15 cellular contexts compared by ENCODE assay signal in genomic region chr2:54619660-54620231, GRCh38.
DNase-seq lines count a peak whose midpoint lies in the region; ATAC-seq, FAIRE-seq and TF ChIP-seq lines count a peak whose summit lies in the region.
"Had no signal": no experiment of that assay in that cellular context is flagged by ENCODE, and none has a peak within 500 bp of the region (broad histone marks: within the 10 kb centered on the region; RNA-seq: fewer than 3 reads in every experiment).

No MANE protein-coding gene starts in this region.

- no peak overlapping the region for H3K27ac ChIP-seq in H9 (ENCODE audit: insufficient read length, low read depth, low read length)
- H3K27ac ChIP-seq in angular gyrus (ENCODE audit: low read depth, low read length) = peak overlapping the region; percentile 17
- H3K27ac ChIP-seq in HepG2 (ENCODE audit: extremely low read length, insufficient read depth, low read length) = peak overlapping the region; percentile 81
- H3K27ac ChIP-seq in ovary = no peak overlapping the region

- H3K18ac ChIP-seq in H9 (ENCODE audit: insufficient read length, low read depth, low read length) = no peak overlapping the region

- in situ Hi-C loops in HepG2 (cut with HindIII; ENCODE audit: extremely low pct_ligation_motif_present, low pct_unique_long_range_greater_than_20kb) = no loop called here

- H3K27me3 Mint-ChIP-seq in H9 (ENCODE audit: low read depth) = no peaks in the 10 kb centered on the region
- H3K27me3 Mint-ChIP-seq in stimulated activated memory B cell treated with anti-CD40 and anti-IgM and Interleukin-4, amounts not matched to agents 10 μg/mL and 1 μg/mL and 100 μg/mL, for 72 hours = no peaks in the 10 kb centered on the region
- H3K27me3 Mint-ChIP-seq: activated naive CD8-positive, alpha-beta T cell treated with anti-CD3 and anti-CD28 coated beads, Interleukin-2, amount 50 U/mL, for 24 hours; effector memory CD8-positive, alpha-beta T cell had no signal

- no peak overlapping the region for H2BK120ac ChIP-seq in H9 (ENCODE audit: low read depth, low read length, poor library complexity, severe bottlenecking)

- no peak overlapping the region for H2BK5ac ChIP-seq in H9 (ENCODE audit: insufficient read length, low read length)

- CTCF ChIA-PET in HepG2 (lab: Yijun Ruan, JAX; ENCODE audit: low intra/inter-chr PET ratio, low total read pairs) = no interaction called here

- H3K79me1 ChIP-seq in H9 (ENCODE audit: insufficient read depth, low read depth, low read length, poor library complexity, severe bottlenecking) = no peaks in the 10 kb centered on the region

- H3K4ac ChIP-seq in H9 (ENCODE audit: low read depth, low read length) = no peak overlapping the region

- H3K4me2 ChIP-seq in H9 (ENCODE audit: insufficient read depth, insufficient read length, low read length) = no peak overlapping the region
- no peak overlapping the region for H3K4me2 ChIP-seq in HepG2 (ENCODE audit: low read depth, low read length)

- no peak overlapping the region for H2AFZ ChIP-seq in H9 (ENCODE audit: low read length)
- no peak overlapping the region for H2AFZ ChIP-seq in HepG2 (ENCODE audit: low read length)

- ATAC-seq in HepG2 = peak; percentile 19; the same call in 2 of the 3 replicates
- no peak for ATAC-seq in stimulated activated memory B cell treated with anti-CD40 and anti-IgM and Interleukin-4, amounts not matched to agents 10 μg/mL and 1 μg/mL and 100 μg/mL, for 72 hours
- ATAC-seq: activated naive CD8-positive, alpha-beta T cell treated with anti-CD3 and anti-CD28 coated beads, Interleukin-2, amount 50 U/mL, for 24 hours; effector memory CD8-positive, alpha-beta T cell; K562 had no signal

- H4K5ac ChIP-seq in H9 (ENCODE audit: insufficient read length, low read depth, low read length) = no peak overlapping the region

- H2BK20ac ChIP-seq in H9 (ENCODE audit: low read depth, low read length, poor library complexity, severe bottlenecking) = no peak overlapping the region

- H3K9me3 ChIP-seq in H9 (ENCODE audit: control insufficient read depth, low read depth, low read length) (no peaks in the 10 kb centered on the region), HepG2 (ENCODE audit: low read length) (no peaks in the 10 kb centered on the region), ovary (no peaks in the 10 kb centered on the region)

- H3K56ac ChIP-seq in H9 (ENCODE audit: insufficient read length, low read depth, low read length) = no peak overlapping the region

- H3K79me2 ChIP-seq in H9 (ENCODE audit: insufficient read depth, low read length) = no peaks in the 10 kb centered on the region
- H3K79me2 ChIP-seq in HepG2 (ENCODE audit: insufficient read depth, low read length) = peaks cover 46% of the 10 kb centered on the region

- H3K4me1 ChIP-seq in H9 (ENCODE audit: insufficient read depth, low read length) (no peaks in the 10 kb centered on the region), HepG2 (ENCODE audit: insufficient read depth, low read length) (peaks cover 55% of the 10 kb centered on the region), ovary (ENCODE audit: insufficient read depth) (peaks cover 11% of the 10 kb centered on the region)

- peak overlapping the region in 2 of 3 experiments; percentile 36 to 58; a peak in 3 of 7 replicates for H3K27ac Mint-ChIP-seq in H9
- peak overlapping the region; percentile 70 for H3K27ac Mint-ChIP-seq in stimulated activated memory B cell treated with anti-CD40 and anti-IgM and Interleukin-4, amounts not matched to agents 10 μg/mL and 1 μg/mL and 100 μg/mL, for 72 hours
- H3K27ac Mint-ChIP-seq: activated naive CD8-positive, alpha-beta T cell treated with anti-CD3 and anti-CD28 coated beads, Interleukin-2, amount 50 U/mL, for 24 hours had no signal

- WGBS in H9 (ENCODE audit: extremely low coverage, insufficient read length, low lambda C conversion rate) = no CpG with 5 or more reads among the region's 9 CpGs
- WGBS in HepG2 (ENCODE audit: low lambda C conversion rate) = 84% methylated on average over 9 of the region's 9 CpGs
- WGBS in ovary, 3 donors = 89 to 90% (median 90%) methylated on average over 9 of the region's 9 CpGs

- TF ChIP-seq POLR2A in HepG2 (IDR thresholded peaks at IDR 0.05; ENCODE audit: insufficient read depth in 1 of 2, low read depth in 2 of 2, low read length in 2 of 2) (no peak), ovary (IDR thresholded peaks at IDR 0.05) (no peak)

- H3K9me3 Mint-ChIP-seq in H9 = no peaks in the 10 kb centered on the region
- H3K9me3 Mint-ChIP-seq in stimulated activated memory B cell treated with anti-CD40 and anti-IgM and Interleukin-4, amounts not matched to agents 10 μg/mL and 1 μg/mL and 100 μg/mL, for 72 hours = no peaks in the 10 kb centered on the region
- H3K9me3 Mint-ChIP-seq: activated naive CD8-positive, alpha-beta T cell treated with anti-CD3 and anti-CD28 coated beads, Interleukin-2, amount 50 U/mL, for 24 hours; effector memory CD8-positive, alpha-beta T cell had no signal

- H2BK15ac ChIP-seq in H9 (ENCODE audit: low read depth, low read length) = no peak overlapping the region

- BruUV-seq in HepG2 (replicated peaks; lab: Mats Ljungman, UMichigan) = no TSS peak

- H3K4me1 Mint-ChIP-seq in H9 = no peaks in the 10 kb centered on the region
- H3K4me1 Mint-ChIP-seq in stimulated activated memory B cell treated with anti-CD40 and anti-IgM and Interleukin-4, amounts not matched to agents 10 μg/mL and 1 μg/mL and 100 μg/mL, for 72 hours = peaks cover 32% of the 10 kb centered on the region

- DNase-seq in H9 = no peak
- no peak for DNase-seq in HepG2 (ENCODE audit: low spot score)
- no peak for DNase-seq in NOMO-1 treated with DMSO at 0.1 percent for 48 hours (lab: John Stamatoyannopoulos, UW; ENCODE audit: unreplicated experiment)
- DNase-seq in ovary = no peak
- no peak for DNase-seq in NCI-H146 treated with DMSO at 0.1 percent for 48 hours (lab: John Stamatoyannopoulos, UW; ENCODE audit: unreplicated experiment)
- DNase-seq: activated naive CD8-positive, alpha-beta T cell treated with anti-CD3 and anti-CD28 coated beads, Interleukin-2, amount 50 U/mL, for 24 hours; effector memory CD8-positive, alpha-beta T cell; head of caudate nucleus; NCI-H2081 treated with DMSO at 0.1 percent for 48 hours; stimulated activated CD4-positive, alpha-beta T cell treated with anti-CD3 and anti-CD28 coated beads, Interleukin-12 subunit alpha, Interleukin-12 subunit beta, amount 100 ng/mL, for 4 hours; T-helper 1 cell had no signal

- H2BK12ac ChIP-seq in H9 (ENCODE audit: insufficient read length, low read depth, low read length) = no peak overlapping the region

- no peak overlapping the region for H3T11ph ChIP-seq in H9 (ENCODE audit: low read length)

- no peak for TF ChIP-seq RAD21 in HepG2 (CRISPR knock-in tag; IDR thresholded peaks at IDR 0.05)

- peaks cover 51 to 88% (median 83%) of the 10 kb centered on the region in 3 experiments; a peak in 6 of 7 replicates for H3K36me3 Mint-ChIP-seq in H9 (ENCODE audit: insufficient read depth in 1 of 3, low read depth in 3 of 3)
- H3K36me3 Mint-ChIP-seq in stimulated activated memory B cell treated with anti-CD40 and anti-IgM and Interleukin-4, amounts not matched to agents 10 μg/mL and 1 μg/mL and 100 μg/mL, for 72 hours = peaks cover 85% of the 10 kb centered on the region

- no peak for FAIRE-seq in HepG2 (lab: Jason Lieb, UNC)
- FAIRE-seq: GM12892, K562 had no signal

- H3K23ac ChIP-seq in H9 (ENCODE audit: insufficient read length, low read depth, low read length) = no peak overlapping the region

- peak in 1 of 2 experiments; percentile 22; a peak in 1 of 4 replicates for TF ChIP-seq EP300 in HepG2 (IDR thresholded peaks at IDR 0.05; ENCODE audit: low read depth in 2 of 2, low read length in 2 of 2)
- peak; percentile 18; the same call in 1 of the 2 replicates for TF ChIP-seq EP300 in HepG2 (CRISPR knock-in tag; IDR thresholded peaks at IDR 0.05; ENCODE audit: borderline replicate concordance)
- TF ChIP-seq EP300 in ovary (IDR thresholded peaks at IDR 0.05) = no peak

- no peaks in the 10 kb centered on the region for H3K23me2 ChIP-seq in H9 (ENCODE audit: insufficient read length, low read depth, low read length, poor library complexity, severe bottlenecking)

- POLR2A ChIA-PET in HepG2 (lab: Yijun Ruan, JAX) = interaction anchor here (1.2 to 2.1 kb wide), 7 partner anchors 10 to 60 kb away, joined by 3 to 21 read pairs (median 8); no protein-coding TSS in a partner anchor

- TF ChIP-seq CTCF in H9 (conservative IDR thresholded peaks at IDR 0.05) (no peak), HepG2 (CRISPR knock-in tag; IDR thresholded peaks at IDR 0.05) (no peak), ovary (IDR thresholded peaks at IDR 0.05) (no peak)

- no peak overlapping the region for H3K14ac ChIP-seq in H9 (ENCODE audit: insufficient read depth, low read length)

- H3K27me3 ChIP-seq in H9 (ENCODE audit: insufficient read depth, low read length) (no peaks in the 10 kb centered on the region), HepG2 (ENCODE audit: control insufficient read depth in 1 of 2, insufficient read depth in 2 of 2, low read length in 2 of 2) (no peaks in the 10 kb centered on the region), ovary (no peaks in the 10 kb centered on the region)

- H3K9ac ChIP-seq in H9 (ENCODE audit: extremely low read depth, insufficient read length, low read length) = no peak overlapping the region
- no peak overlapping the region for H3K9ac ChIP-seq in HepG2 (ENCODE audit: insufficient read depth, low read depth, low read length)

- H4K91ac ChIP-seq in H9 (ENCODE audit: insufficient read length, low read depth, low read length) = no peak overlapping the region

- H3K36me3 ChIP-seq in HepG2 (replicated peaks in 1 of 2; ENCODE audit: control insufficient read depth in 1 of 2, insufficient read depth in 2 of 2, low read length in 2 of 2) (peaks cover 60 to 96% of the 10 kb centered on the region in 2 experiments), ovary (no peaks in the 10 kb centered on the region)

- intact Hi-C loops in HepG2 (cut with micrococcal nuclease; ENCODE audit: unreplicated experiment) (loop anchor here (5.0 kb wide), 1 partner anchor 57 kb away; no protein-coding TSS in a partner anchor), ovary (cut with DNase I) (no loop called here)

- H3K4me3 Mint-ChIP-seq in H9 = no peak overlapping the region
- no peak overlapping the region for H3K4me3 Mint-ChIP-seq in stimulated activated memory B cell treated with anti-CD40 and anti-IgM and Interleukin-4, amounts not matched to agents 10 μg/mL and 1 μg/mL and 100 μg/mL, for 72 hours
- H3K4me3 Mint-ChIP-seq: activated naive CD8-positive, alpha-beta T cell treated with anti-CD3 and anti-CD28 coated beads, Interleukin-2, amount 50 U/mL, for 24 hours; effector memory CD8-positive, alpha-beta T cell had no signal

- H3K4me3 ChIP-seq in HepG2 (replicated peaks in 1 of 3; ENCODE audit: insufficient read depth in 1 of 3, low read depth in 2 of 3, low read length in 3 of 3) = no peak overlapping the region
- H3K4me3 ChIP-seq in ovary = no peak overlapping the region
- H3K4me3 ChIP-seq: K562 had no signal

- H2AK5ac ChIP-seq in H9 (ENCODE audit: insufficient read length, low read length) = no peak overlapping the region

- no peaks in the 10 kb centered on the region for H4K20me1 ChIP-seq in H9 (ENCODE audit: control insufficient read depth, insufficient read depth, insufficient read length)
- no peaks in the 10 kb centered on the region; the same call in 1 of the 2 replicates for H4K20me1 ChIP-seq in HepG2 (ENCODE audit: insufficient read depth, low read length)

- H4K8ac ChIP-seq in H9 (replicated peaks; ENCODE audit: insufficient read length, low read depth, low read length) = no peak overlapping the region

TF ChIP-seq in HepG2, 621 proteins besides CTCF, POLR2A, EP300 and RAD21 (continues in another document):
- TF ChIP-seq CHCHD3 (CRISPR knock-in tag; IDR thresholded peaks at IDR 0.05) = no peak

Comparison
In these comparisons a context has a peak if more than half of its experiments do, and no peak if none do; other contexts are left out.
1. H3K27ac ChIP-seq: peak in angular gyrus (single experiment) and HepG2 (single experiment); none in H9 (single experiment) and ovary (0 of 2).